In genomic region chr14:96638041-96638855, GRCh38 we compare ENCODE assay signal across 14 cellular contexts.
"Had no signal": no experiment of that assay in that cellular context is flagged by ENCODE, and none has a peak within 500 bp of the region (broad histone marks: within the 10 kb centered on the region; RNA-seq: fewer than 3 reads in every experiment).

No MANE protein-coding gene starts in this region.

- H3K27me3 Mint-ChIP-seq: activated naive CD8-positive, alpha-beta T cell treated with anti-CD3 and anti-CD28 coated beads for 36 hours had no signal

- H3K27me3 ChIP-seq: sigmoid colon, suprapubic skin, upper lobe of left lung had no signal

- DNase-seq: activated CD8-positive, alpha-beta T cell treated with anti-CD3 and anti-CD28 coated beads, Interleukin-2, amount 10 ng/mL, durations not matched to agents 7 days and 5 days; activated gamma-delta T cell treated with Interleukin-2 at 50 U/mL for 16 hours; activated naive CD8-positive, alpha-beta T cell treated with anti-CD3 and anti-CD28 coated beads for 36 hours; dermis blood vessel endothelial cell; glutamatergic neuron; left cardiac atrium; naive thymus-derived CD4-positive, alpha-beta T cell; occipital lobe; sigmoid colon; stimulated activated CD4-positive, alpha-beta T cell treated with anti-CD3 and anti-CD28 coated beads, Interleukin-12 subunit alpha, Interleukin-12 subunit beta, amount 100 ng/mL, for 4 hours; stimulated activated naive CD4-positive, alpha-beta T cell; T1000; upper lobe of left lung had no signal

- H3K9me3 ChIP-seq: sigmoid colon, suprapubic skin, upper lobe of left lung had no signal

- H3K4me1 ChIP-seq: sigmoid colon, suprapubic skin, upper lobe of left lung had no signal

- ATAC-seq: activated CD8-positive, alpha-beta T cell treated with anti-CD3 and anti-CD28 coated beads, Interleukin-2, amount 10 ng/mL, durations not matched to agents 7 days and 5 days; left cardiac atrium; naive thymus-derived CD4-positive, alpha-beta T cell had no signal

- H3K9me3 Mint-ChIP-seq: activated naive CD8-positive, alpha-beta T cell treated with anti-CD3 and anti-CD28 coated beads for 36 hours had no signal

- H3K4me3 Mint-ChIP-seq: activated CD8-positive, alpha-beta T cell treated with anti-CD3 and anti-CD28 coated beads, Interleukin-2, amount 10 ng/mL, durations not matched to agents 7 days and 5 days; activated naive CD8-positive, alpha-beta T cell treated with anti-CD3 and anti-CD28 coated beads for 36 hours; naive thymus-derived CD4-positive, alpha-beta T cell had no signal

- H3K27ac ChIP-seq: sigmoid colon, suprapubic skin, upper lobe of left lung had no signal

- H3K36me3 Mint-ChIP-seq: activated naive CD8-positive, alpha-beta T cell treated with anti-CD3 and anti-CD28 coated beads for 36 hours; naive thymus-derived CD4-positive, alpha-beta T cell had no signal

- H3K36me3 ChIP-seq: sigmoid colon, suprapubic skin, upper lobe of left lung had no signal

- H3K4me1 Mint-ChIP-seq: activated naive CD8-positive, alpha-beta T cell treated with anti-CD3 and anti-CD28 coated beads for 36 hours had no signal

- H3K4me3 ChIP-seq: sigmoid colon, suprapubic skin, upper lobe of left lung had no signal

- H3K27ac Mint-ChIP-seq: activated CD8-positive, alpha-beta T cell treated with anti-CD3 and anti-CD28 coated beads, Interleukin-2, amount 10 ng/mL, durations not matched to agents 7 days and 5 days; activated naive CD8-positive, alpha-beta T cell treated with anti-CD3 and anti-CD28 coated beads for 36 hours; naive thymus-derived CD4-positive, alpha-beta T cell had no signal
